1 cellular context compared by ENCODE assay signal in genomic region chr1:24992124-24992760, GRCh38.
TF ChIP-seq lines count a peak whose summit lies in the region.

No MANE protein-coding gene starts in this region.

TF ChIP-seq in HepG2, 621 proteins besides CTCF, POLR2A, EP300 and RAD21 (continued from another document):
- no peak for TF ChIP-seq CEBPZ (IDR thresholded peaks at IDR 0.05; ENCODE audit: low read length)
- no peak for TF ChIP-seq REL (CRISPR knock-in tag; conservative IDR thresholded peaks at IDR 0.05)
- no peak for TF ChIP-seq UBTF (CRISPR knock-in tag; IDR thresholded peaks at IDR 0.05)
- no peak for TF ChIP-seq IRF2 (CRISPR knock-in tag; IDR thresholded peaks at IDR 0.05)
- no peak for TF ChIP-seq HOMEZ (CRISPR knock-in tag; IDR thresholded peaks at IDR 0.05; ENCODE audit: low read depth)
- no peak for TF ChIP-seq CC2D1A (CRISPR knock-in tag; IDR thresholded peaks at IDR 0.05)
- no peak for TF ChIP-seq ZNF558 (CRISPR knock-in tag; IDR thresholded peaks at IDR 0.05; ENCODE audit: borderline replicate concordance)
- TF ChIP-seq ZNF646 (CRISPR knock-in tag; IDR thresholded peaks at IDR 0.05) = no peak
- no peak for TF ChIP-seq ZSCAN20 (CRISPR knock-in tag; IDR thresholded peaks at IDR 0.05; ENCODE audit: borderline replicate concordance)
- no peak for TF ChIP-seq RNF219 (CRISPR knock-in tag; IDR thresholded peaks at IDR 0.05)
- no peak for TF ChIP-seq HNRNPH1 (optimal IDR thresholded peaks at IDR 0.05; ENCODE audit: low read depth, low read length)
- TF ChIP-seq HBP1 (CRISPR knock-in tag; IDR thresholded peaks at IDR 0.05; ENCODE audit: low read depth) = no peak
- no peak for TF ChIP-seq ZNF317 (CRISPR knock-in tag; IDR thresholded peaks at IDR 0.05)
- no peak for TF ChIP-seq ZNF549 (CRISPR knock-in tag; IDR thresholded peaks at IDR 0.05)
- no peak for TF ChIP-seq TAF15 (IDR thresholded peaks at IDR 0.05; ENCODE audit: low read depth, low read length, poor library complexity, severe bottlenecking)
- no peak for TF ChIP-seq MEIS1 (CRISPR knock-in tag; IDR thresholded peaks at IDR 0.05; ENCODE audit: borderline replicate concordance)
